Comparison of ENCODE assay signal across 18 cellular contexts in genomic region chr12:77947326-77947725, GRCh38.
A peak's percentile ranks its signal among the peaks of the same experiment; 100 is the strongest.
DNase-seq lines count a peak whose midpoint lies in the region; TF ChIP-seq lines count a peak whose summit lies in the region.
"Had no signal": no experiment of that assay in that cellular context is flagged by ENCODE, and none has a peak within 500 bp of the region (broad histone marks: within the 10 kb centered on the region; RNA-seq: fewer than 3 reads in every experiment).

No MANE protein-coding gene starts in this region.

- no peaks in the 10 kb centered on the region for H3K36me3 Mint-ChIP-seq in MCF 10A (ENCODE audit: insufficient read depth, unreplicated experiment)
- H3K36me3 Mint-ChIP-seq in CD14-positive monocyte, result no peaks in the 10 kb centered on the region

- H3K27me3 Mint-ChIP-seq in MCF 10A (ENCODE audit: insufficient read depth, unreplicated experiment), result no peaks in the 10 kb centered on the region
- peaks cover 0 to 2% (median 2%) of the 10 kb centered on the region in 3 donors for H3K27me3 Mint-ChIP-seq in CD14-positive monocyte (ENCODE audit: low read depth in 3 of 3)
- H3K27me3 Mint-ChIP-seq: activated CD4-positive, alpha-beta T cell treated with anti-CD3 and anti-CD28 coated beads, Interleukin-2, amount 10 ng/mL, durations not matched to agents 7 days and 5 days; brain; T-helper 17 cell had no signal

- DNase-seq in MCF 10A (ENCODE audit: unreplicated experiment) (no peak), breast epithelium (ENCODE audit: low spot score in 2 of 2) (no peak), amniotic stem cell (lab: John Stamatoyannopoulos, UW) (peak; percentile 41), foreskin fibroblast (peak; percentile 45 to 73), CD14-positive monocyte (ENCODE audit: low spot score) (no peak), PC-9 (no peak), NCI-H1930 (lab: John Stamatoyannopoulos, UW) (no peak), midbrain (lab: John Stamatoyannopoulos, UW) (no peak)
- DNase-seq: 8988T; activated CD4-positive, alpha-beta T cell treated with anti-CD3 and anti-CD28 coated beads, Interleukin-2, amount 10 ng/mL, durations not matched to agents 7 days and 5 days; DMS79; MV-4-11; T-helper 17 cell; thyroid gland had no signal

- H3K4me3 ChIP-seq in breast epithelium (no peak overlapping the region), foreskin fibroblast (ENCODE audit: low read depth in 1 of 2, low read length in 2 of 2) (peak overlapping the region in 1 of 2 donors; percentile 11), PC-9 (no peak overlapping the region)
- H3K4me3 ChIP-seq: GM12878, thyroid gland had no signal

- H3K4me3 Mint-ChIP-seq in MCF 10A (ENCODE audit: unreplicated experiment) (no peak overlapping the region), CD14-positive monocyte (no peak overlapping the region)
- H3K4me3 Mint-ChIP-seq: activated CD4-positive, alpha-beta T cell treated with anti-CD3 and anti-CD28 coated beads, Interleukin-2, amount 10 ng/mL, durations not matched to agents 7 days and 5 days; activated T-helper 1 cell treated with anti-CD3 and anti-CD28 coated beads, Interleukin-12 subunit alpha, Interleukin-12 subunit beta, Interleukin-2, Interleukin-4 antibody, amounts not matched to agents 30 ng/mL and 10 ng/mL and 1 ng/mL, durations not matched to agents 14 hours and 24 hours and 36 hours; brain; T-helper 17 cell had no signal

- no peak overlapping the region for H2AFZ ChIP-seq in PC-9
- H2AFZ ChIP-seq: parathyroid adenoma had no signal

- POLR2A ChIA-PET in MCF 10A (lab: Yijun Ruan, JAX), result interaction anchor here (1.2 kb wide), 1 partner anchor 9 kb away, joined by 4 read pairs; no protein-coding TSS in a partner anchor
- POLR2A ChIA-PET in PC-9 (lab: Charles Lee; ENCODE audit: unreplicated experiment), result no interaction called here

- intact Hi-C loops in MCF 10A (cut with micrococcal nuclease), result no loop called here
- intact Hi-C loops in breast epithelium (cut with DNase I; ENCODE audit: low total_unique reads), result no loop called here
- intact Hi-C loops in CD14-positive monocyte (cut with micrococcal nuclease), result no loop called here
- intact Hi-C loops in PC-9 (cut with micrococcal nuclease; ENCODE audit: unreplicated experiment), result no loop called here

- CTCF ChIA-PET in MCF 10A (lab: Yijun Ruan, JAX) (interaction anchor here (1.4 kb wide), 1 partner anchor 10 kb away, joined by 5 read pairs; no protein-coding TSS in a partner anchor), PC-9 (lab: Charles Lee) (no interaction called here)

- H3K79me2 ChIP-seq in PC-9 (ENCODE audit: low read depth), result no peaks in the 10 kb centered on the region
- H3K79me2 ChIP-seq: parathyroid adenoma had no signal

- H3K36me3 ChIP-seq in breast epithelium (no peaks in the 10 kb centered on the region), PC-9 (ENCODE audit: low read depth) (no peaks in the 10 kb centered on the region)
- H3K36me3 ChIP-seq: thyroid gland had no signal

- no peaks in the 10 kb centered on the region for H3K9me2 ChIP-seq in PC-9 (ENCODE audit: insufficient read depth)

- TF ChIP-seq CTCF in MCF 10A (IDR thresholded peaks at IDR 0.05; ENCODE audit: unreplicated experiment) (no peak), breast epithelium (IDR thresholded peaks at IDR 0.05) (no peak), foreskin fibroblast (IDR thresholded peaks at IDR 0.05; ENCODE audit: low read depth, low read length) (no peak), CD14-positive monocyte (IDR thresholded peaks at IDR 0.05) (no peak), PC-9 (conservative IDR thresholded peaks at IDR 0.05) (no peak)

- H3F3A ChIP-seq in PC-9 (ENCODE audit: insufficient read depth, low read depth), result no peaks in the 10 kb centered on the region

- no peak overlapping the region for H3K4me2 ChIP-seq in PC-9

- H3K27ac Mint-ChIP-seq in MCF 10A (ENCODE audit: low read depth, unreplicated experiment) (peak overlapping the region; percentile 9), CD14-positive monocyte (no peak overlapping the region)
- H3K27ac Mint-ChIP-seq: activated CD4-positive, alpha-beta T cell treated with anti-CD3 and anti-CD28 coated beads, Interleukin-2, amount 10 ng/mL, durations not matched to agents 7 days and 5 days; activated T-helper 1 cell treated with anti-CD3 and anti-CD28 coated beads, Interleukin-12 subunit alpha, Interleukin-12 subunit beta, Interleukin-2, Interleukin-4 antibody, amounts not matched to agents 30 ng/mL and 10 ng/mL and 1 ng/mL, durations not matched to agents 14 hours and 24 hours and 36 hours; brain; T-helper 17 cell had no signal

- H3K9me3 ChIP-seq in breast epithelium (no peaks in the 10 kb centered on the region), PC-9 (ENCODE audit: insufficient read depth, low read depth) (peaks cover 12% of the 10 kb centered on the region)
- H3K9me3 ChIP-seq: thyroid gland had no signal

- H3K27me3 ChIP-seq in breast epithelium (no peaks in the 10 kb centered on the region), PC-9 (ENCODE audit: insufficient read depth, low read depth) (no peaks in the 10 kb centered on the region)
- H3K27me3 ChIP-seq: thyroid gland had no signal

- H3K9me3 Mint-ChIP-seq in MCF 10A (ENCODE audit: unreplicated experiment) (peaks cover 13% of the 10 kb centered on the region), CD14-positive monocyte (peaks cover 0 to 4% (median 0%) of the 10 kb centered on the region in 7 donors)

- BruUV-seq in MCF 10A (replicated peaks; lab: Mats Ljungman, UMichigan), result no TSS peak
- BruUV-seq in PC-9 (replicated peaks; lab: Mats Ljungman, UMichigan), result no TSS peak

- peaks cover 5% of the 10 kb centered on the region for H3K4me1 Mint-ChIP-seq in MCF 10A (ENCODE audit: insufficient read depth, unreplicated experiment)
- no peaks in the 10 kb centered on the region for H3K4me1 Mint-ChIP-seq in CD14-positive monocyte
- H3K4me1 Mint-ChIP-seq: activated CD4-positive, alpha-beta T cell treated with anti-CD3 and anti-CD28 coated beads, Interleukin-2, amount 10 ng/mL, durations not matched to agents 7 days and 5 days; T-helper 17 cell had no signal

- no peak for TF ChIP-seq POLR2A in breast epithelium (IDR thresholded peaks at IDR 0.05)

- H4K20me1 ChIP-seq in PC-9 (ENCODE audit: insufficient read depth), result no peaks in the 10 kb centered on the region

- no peaks in the 10 kb centered on the region for H3K4me1 ChIP-seq in breast epithelium
- H3K4me1 ChIP-seq in PC-9 (replicated peaks; ENCODE audit: insufficient read depth), result 0 out of 2 replicates have a peak, but pooled peaks cover 13% of the 10 kb centered on the region
- H3K4me1 ChIP-seq: thyroid gland had no signal

- H3K27ac ChIP-seq in breast epithelium, result no peak overlapping the region
- no peak overlapping the region for H3K27ac ChIP-seq in PC-9
- H3K27ac ChIP-seq: parathyroid adenoma, thyroid gland had no signal

Comparison
In these comparisons a context has a peak if more than half of its experiments do, and no peak if none do; other contexts are left out.
1. DNase-seq: peak in amniotic stem cell (single experiment) and foreskin fibroblast (2 of 2); none in MCF 10A (single experiment), breast epithelium (0 of 2), CD14-positive monocyte (single experiment), PC-9 (0 of 2), NCI-H1930 (0 of 2) and midbrain (single experiment).